9 cellular contexts compared by ENCODE assay signal in the genomic region with DNA sequence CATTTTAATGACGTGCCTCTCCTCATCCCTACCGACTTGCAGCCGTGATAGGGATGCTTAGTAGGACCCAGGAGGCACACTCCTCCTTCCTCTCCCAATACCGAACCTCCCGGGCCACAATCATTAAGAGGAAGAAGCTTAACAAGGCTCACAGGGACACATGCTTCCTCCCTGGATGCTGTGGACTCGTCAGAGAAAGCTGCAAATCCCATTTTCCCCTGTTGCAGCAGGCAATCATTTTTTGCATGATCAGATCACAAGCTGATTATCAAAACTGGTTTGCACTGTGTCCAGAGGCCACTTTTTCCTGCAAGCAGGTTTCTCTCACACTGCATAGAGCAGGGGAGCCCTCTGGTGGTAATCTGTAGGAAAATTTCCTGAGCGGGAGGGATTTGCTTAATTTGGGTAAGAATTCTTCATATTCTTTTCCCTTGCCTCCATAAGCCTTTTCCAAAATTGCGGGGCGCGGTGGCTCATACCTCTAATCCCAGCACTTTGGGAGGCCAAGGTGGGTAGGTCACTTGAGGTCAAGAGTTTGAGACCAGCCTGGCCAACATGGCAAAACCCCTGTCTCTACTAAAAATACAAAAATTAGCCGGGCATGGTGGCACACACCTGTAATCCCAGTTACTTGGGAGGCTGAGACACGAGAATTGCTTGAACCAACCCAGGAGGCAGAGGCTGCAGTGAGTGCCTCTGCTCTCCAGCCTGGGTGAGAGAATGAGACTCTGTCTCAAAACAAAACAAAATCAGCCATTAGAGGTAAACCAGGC. TPM values are rescaled to one million over a fixed set of nuclear protein-coding genes. Genes with fewer than 3 reads are reported as not detected.
DNase-seq lines count a peak whose midpoint lies in the region; ATAC-seq and TF ChIP-seq lines count a peak whose summit lies in the region.
"Had no signal": no experiment of that assay in that cellular context is flagged by ENCODE, and none has a peak within 500 bp of the region (broad histone marks: within the 10 kb centered on the region; RNA-seq: fewer than 3 reads in every experiment).

No MANE protein-coding gene starts in this region.

- no peaks in the 10 kb centered on the region for H3K9me3 ChIP-seq in esophagus squamous epithelium
- no peaks in the 10 kb centered on the region for H3K9me3 ChIP-seq in suprapubic skin

- peak; percentile 91 for TF ChIP-seq CTCF in activated CD8-positive, alpha-beta T cell treated with anti-CD3 and anti-CD28 coated beads for 36 hours (IDR thresholded peaks at IDR 0.05)
- TF ChIP-seq CTCF in esophagus squamous epithelium (IDR thresholded peaks at IDR 0.05) = peak; percentile 80 to 92 (median 88)
- peak; percentile 70 to 86 for TF ChIP-seq CTCF in suprapubic skin (IDR thresholded peaks at IDR 0.05)

- H3K27me3 Mint-ChIP-seq in activated CD8-positive, alpha-beta T cell treated with anti-CD3 and anti-CD28 coated beads for 36 hours = no peaks in the 10 kb centered on the region
- H3K27me3 Mint-ChIP-seq: activated naive CD8-positive, alpha-beta T cell had no signal

- H3K4me3 ChIP-seq in esophagus squamous epithelium = peak overlapping the region in 2 of 4 donors; percentile 3 to 37
- peak overlapping the region; percentile 9 for H3K4me3 ChIP-seq in suprapubic skin

- intact Hi-C loops in activated CD8-positive, alpha-beta T cell treated with anti-CD3 and anti-CD28 coated beads for 36 hours (cut with micrococcal nuclease) = loop anchor here (1.0 kb wide), 1 partner anchor 32 kb away; no protein-coding TSS in a partner anchor
- intact Hi-C loops in esophagus squamous epithelium (cut with DNase I) = loop anchor here (2.0 kb wide), 1 partner anchor 31 kb away; no protein-coding TSS in a partner anchor

- H3K27me3 ChIP-seq in esophagus squamous epithelium = peaks cover 0 to 3% (median 0%) of the 10 kb centered on the region in 4 donors
- H3K27me3 ChIP-seq in suprapubic skin = no peaks in the 10 kb centered on the region

- WGBS in esophagus squamous epithelium, 2 donors = 9 to 11% methylated on average over 9 to 11 of the region's 12 CpGs
- WGBS in suprapubic skin = 12% methylated on average over 12 of the region's 12 CpGs

- H3K4me1 ChIP-seq in esophagus squamous epithelium (peaks cover 3 to 18% (median 6%) of the 10 kb centered on the region in 3 donors), suprapubic skin (peaks cover 18% of the 10 kb centered on the region)

- H3K27ac ChIP-seq in esophagus squamous epithelium (no peak overlapping the region), suprapubic skin (peak overlapping the region; percentile 48)

- no peaks in the 10 kb centered on the region for H3K36me3 ChIP-seq in esophagus squamous epithelium
- no peaks in the 10 kb centered on the region for H3K36me3 ChIP-seq in suprapubic skin

- TF ChIP-seq EP300 in suprapubic skin (IDR thresholded peaks at IDR 0.05) = no peak

- POLR2A ChIA-PET in activated CD8-positive, alpha-beta T cell treated with anti-CD3 and anti-CD28 coated beads for 36 hours (lab: Charles Lee) = no interaction called here

- no peak overlapping the region for H3K27ac Mint-ChIP-seq in activated CD8-positive, alpha-beta T cell treated with anti-CD3 and anti-CD28 coated beads for 36 hours
- H3K27ac Mint-ChIP-seq: activated naive CD8-positive, alpha-beta T cell had no signal

- peak; percentile 62 for ATAC-seq in HG02981 (IDR thresholded peaks at IDR 0.05; ENCODE audit: unreplicated experiment)
- ATAC-seq in activated CD8-positive, alpha-beta T cell treated with anti-CD3 and anti-CD28 coated beads for 36 hours = peak; percentile 79
- no peak for ATAC-seq in HG03378 (IDR thresholded peaks at IDR 0.05; ENCODE audit: unreplicated experiment)

- CTCF ChIA-PET in activated CD8-positive, alpha-beta T cell treated with anti-CD3 and anti-CD28 coated beads for 36 hours (lab: Charles Lee) = interaction anchor here (0.6 to 3.3 kb wide), 36 partner anchors 10 to 402 kb away, joined by 3 to 53 read pairs (median 5); partner anchors contain the start of genes CBLL1, DLD and LAMB4

- TF ChIP-seq POLR2A in esophagus squamous epithelium (IDR thresholded peaks at IDR 0.05) = no peak
- TF ChIP-seq POLR2A in suprapubic skin (IDR thresholded peaks at IDR 0.05) = no peak

- DNase-seq in DMS79 (lab: John Stamatoyannopoulos, UW) = peak; percentile 46
- peak; percentile 50 to 51 for DNase-seq in NCI-H446 (lab: John Stamatoyannopoulos, UW)
- peak; percentile 71 for DNase-seq in activated CD8-positive, alpha-beta T cell treated with anti-CD3 and anti-CD28 coated beads for 36 hours
- DNase-seq in esophagus squamous epithelium (lab: John Stamatoyannopoulos, UW) = no peak
- peak; percentile 90 for DNase-seq in myocyte (ENCODE audit: low read depth)
- DNase-seq in suprapubic skin (ENCODE audit: low spot score in 2 of 2) = peak in 1 of 2 donors; percentile 78

- no peaks in the 10 kb centered on the region for H3K4me1 Mint-ChIP-seq in activated CD8-positive, alpha-beta T cell treated with anti-CD3 and anti-CD28 coated beads for 36 hours (ENCODE audit: low read depth)

- no peak overlapping the region for H3K4me3 Mint-ChIP-seq in activated CD8-positive, alpha-beta T cell treated with anti-CD3 and anti-CD28 coated beads for 36 hours
- H3K4me3 Mint-ChIP-seq: activated naive CD8-positive, alpha-beta T cell had no signal

- no peaks in the 10 kb centered on the region for H3K36me3 Mint-ChIP-seq in activated CD8-positive, alpha-beta T cell treated with anti-CD3 and anti-CD28 coated beads for 36 hours (ENCODE audit: low read depth)
- H3K36me3 Mint-ChIP-seq: activated naive CD8-positive, alpha-beta T cell had no signal

- H3K9me3 Mint-ChIP-seq in activated CD8-positive, alpha-beta T cell treated with anti-CD3 and anti-CD28 coated beads for 36 hours = no peaks in the 10 kb centered on the region

RNA-seq across cellular contexts. Expression of gene LAMB4, which starts 16.1 kb away (rescaled TPM):
- not detected for total RNA-seq in activated CD8-positive, alpha-beta T cell treated with anti-CD3 and anti-CD28 coated beads for 36 hours
- total RNA-seq in esophagus squamous epithelium (10 to 100 TPM in 2 of 4 donors, 1 to 10 TPM in 2; 2.0 to 28.2 (median 8.8) TPM), myocyte (0.16 TPM in 1 of 2 replicates, not detected in the other), suprapubic skin (100 to 1,000 TPM; 212 to 642 (median 282) TPM)
- polyA plus RNA-seq in myocyte (2012) = 0.03 TPM

Comparison
In these comparisons a context has a peak if more than half of its experiments do, and no peak if none do; other contexts are left out.
1. RNA of gene LAMB4, which starts 16.1 kb away (total RNA-seq): 212 to 642 TPM in suprapubic skin; 2.0 to 28.2 TPM in esophagus squamous epithelium, not detected in activated CD8-positive, alpha-beta T cell treated with anti-CD3 and anti-CD28 coated beads for 36 hours and 0.16 TPM in myocyte; every median in the first group is over 4 times any median in the second.
2. Peak in every context shown above with its lines, with median percentiles within 50 percentile points of each other: CTCF ChIP-seq.